In genomic region chr1:205236526-205236925, GRCh38 we compare ENCODE assay signal across 26 cellular contexts. TPM values are rescaled to one million over a fixed set of nuclear protein-coding genes. Genes with fewer than 3 reads are reported as not detected.
A peak's percentile ranks its signal among the peaks of the same experiment; 100 is the strongest.
DNase-seq lines count a peak whose midpoint lies in the region; ATAC-seq and TF ChIP-seq lines count a peak whose summit lies in the region.
"Had no signal": no experiment of that assay in that cellular context is flagged by ENCODE, and none has a peak within 500 bp of the region (broad histone marks: within the 10 kb centered on the region; RNA-seq: fewer than 3 reads in every experiment).

No MANE protein-coding gene starts in this region.

- H3K4me3 Mint-ChIP-seq in activated CD4-positive, alpha-beta T cell treated with anti-CD3 and anti-CD28 coated beads, Interleukin-2, amount 10 ng/mL, durations not matched to agents 7 days and 5 days = no peak overlapping the region
- H3K4me3 Mint-ChIP-seq in activated B cell treated with CpG ODN at 0.5 μM for 24 hours = no peak overlapping the region
- H3K4me3 Mint-ChIP-seq: type B pancreatic cell had no signal

- H3K4me3 ChIP-seq in psoas muscle = no peak overlapping the region
- H3K4me3 ChIP-seq: coronary artery, esophagus squamous epithelium, gastroesophageal sphincter, MG63 had no signal

- ATAC-seq in activated B cell treated with CpG ODN at 0.5 μM for 24 hours (ENCODE audit: low read depth) (no peak), psoas muscle (no peak), HG03442 (IDR thresholded peaks at IDR 0.05; ENCODE audit: unreplicated experiment) (no peak)
- ATAC-seq: gastroesophageal sphincter; natural killer cell treated with Interleukin-12 subunit alpha and Interleukin-12 subunit beta and Interleukin-15 and Interleukin-18, amount 100 ng/mL, for 72 hours; PC-3; sciatic nerve had no signal

- H3K36me3 ChIP-seq in psoas muscle (ENCODE audit: insufficient read depth in 1 of 2, low read depth in 1 of 2) = peaks cover 0 to under 1% of the 10 kb centered on the region in 2 donors
- H3K36me3 ChIP-seq: BE2C, MG63 had no signal

- TF ChIP-seq CTCF in activated B cell treated with CpG ODN at 0.5 μM for 24 hours (IDR thresholded peaks at IDR 0.05) = no peak
- no peak for TF ChIP-seq CTCF in psoas muscle (IDR thresholded peaks at IDR 0.05)

- WGBS in psoas muscle, 3 donors = 82 to 96% (median 83%) methylated on average over 8 of the region's 8 CpGs

- DNase-seq in activated CD4-positive, alpha-beta T cell treated with anti-CD3 and anti-CD28 coated beads, Interleukin-2, amount 10 ng/mL, durations not matched to agents 7 days and 5 days = no peak
- DNase-seq in activated CD4-positive, alpha-beta T cell treated with anti-CD3 and anti-CD28 coated beads for 4 hours = no peak
- DNase-seq in activated B cell treated with CpG ODN at 0.5 μM for 24 hours (peak; percentile 0), psoas muscle (no peak), SHP77 (lab: John Stamatoyannopoulos, UW) (no peak), hepatic stellate cell (ENCODE audit: low spot score) (no peak)
- DNase-seq: activated effector memory CD4-positive, alpha-beta T cell treated with Interleukin-2 at 50 U/mL for 16 hours; BE2C; esophagus squamous epithelium; GDM1; MG63; NCI-H2081; NCI-H226; NCI-H82; PC-3; SHP77 treated with DMSO at 0.1 percent for 48 hours; T-helper 9 cell; WERI-Rb-1 had no signal

- intact Hi-C loops in activated B cell treated with CpG ODN at 0.5 μM for 24 hours (cut with micrococcal nuclease) (no loop called here), psoas muscle (cut with DNase I) (loop anchor here in 1 of 2 donors (2.0 kb wide), 1 partner anchor 14 kb away; no protein-coding TSS in a partner anchor)

- peaks cover 20% of the 10 kb centered on the region for H3K4me1 Mint-ChIP-seq in activated CD4-positive, alpha-beta T cell treated with anti-CD3 and anti-CD28 coated beads, Interleukin-2, amount 10 ng/mL, durations not matched to agents 7 days and 5 days
- peaks cover 20% of the 10 kb centered on the region for H3K4me1 Mint-ChIP-seq in activated B cell treated with CpG ODN at 0.5 μM for 24 hours

- H3K36me3 Mint-ChIP-seq in activated CD4-positive, alpha-beta T cell treated with anti-CD3 and anti-CD28 coated beads, Interleukin-2, amount 10 ng/mL, durations not matched to agents 7 days and 5 days (ENCODE audit: low read depth) = no peaks in the 10 kb centered on the region
- no peaks in the 10 kb centered on the region for H3K36me3 Mint-ChIP-seq in activated B cell treated with CpG ODN at 0.5 μM for 24 hours (ENCODE audit: low read depth)
- H3K36me3 Mint-ChIP-seq: natural killer cell treated with Interleukin-12 subunit alpha and Interleukin-12 subunit beta and Interleukin-15 and Interleukin-18, amount 100 ng/mL, for 72 hours; type B pancreatic cell had no signal

- no peaks in the 10 kb centered on the region for H3K9me3 ChIP-seq in psoas muscle
- H3K9me3 ChIP-seq: BE2C, esophagus squamous epithelium, gastroesophageal sphincter, MG63 had no signal

- POLR2A ChIA-PET in activated CD4-positive, alpha-beta T cell treated with anti-CD3 and anti-CD28 coated beads, Interleukin-2, amount 10 ng/mL, durations not matched to agents 7 days and 5 days (lab: Charles Lee) = no interaction called here
- POLR2A ChIA-PET in activated B cell treated with CpG ODN at 0.5 μM for 24 hours (lab: Charles Lee) = interaction anchor here (1.1 kb wide), 1 partner anchor 9 kb away, joined by 4 read pairs; the partner anchor contains the start of gene TMCC2

- H3K27ac Mint-ChIP-seq in activated CD4-positive, alpha-beta T cell treated with anti-CD3 and anti-CD28 coated beads, Interleukin-2, amount 10 ng/mL, durations not matched to agents 7 days and 5 days = peak overlapping the region; percentile 5
- H3K27ac Mint-ChIP-seq in activated B cell treated with CpG ODN at 0.5 μM for 24 hours = no peak overlapping the region
- H3K27ac Mint-ChIP-seq: type B pancreatic cell had no signal

- CTCF ChIA-PET in activated CD4-positive, alpha-beta T cell treated with anti-CD3 and anti-CD28 coated beads, Interleukin-2, amount 10 ng/mL, durations not matched to agents 7 days and 5 days (lab: Charles Lee) = interaction anchor here (0.9 to 3.8 kb wide), 4 partner anchors 8 to 37 kb away, joined by 3 to 12 read pairs (median 6); partner anchors contain the start of gene TMCC2
- CTCF ChIA-PET in activated B cell treated with CpG ODN at 0.5 μM for 24 hours (lab: Charles Lee) = no interaction called here

- no peaks in the 10 kb centered on the region for H3K27me3 ChIP-seq in psoas muscle (ENCODE audit: insufficient read depth in 3 of 3, low read length in 2 of 3)
- H3K27me3 ChIP-seq: BE2C, esophagus squamous epithelium, gastroesophageal sphincter, MG63 had no signal

- H3K4me1 ChIP-seq in psoas muscle = peaks cover 91% of the 10 kb centered on the region
- H3K4me1 ChIP-seq: BE2C, parathyroid adenoma had no signal

- no peaks in the 10 kb centered on the region for H3K9me3 Mint-ChIP-seq in activated CD4-positive, alpha-beta T cell treated with anti-CD3 and anti-CD28 coated beads, Interleukin-2, amount 10 ng/mL, durations not matched to agents 7 days and 5 days
- no peaks in the 10 kb centered on the region for H3K9me3 Mint-ChIP-seq in activated B cell treated with CpG ODN at 0.5 μM for 24 hours
- H3K9me3 Mint-ChIP-seq: natural killer cell treated with Interleukin-12 subunit alpha and Interleukin-12 subunit beta and Interleukin-15 and Interleukin-18, amount 100 ng/mL, for 72 hours; type B pancreatic cell had no signal

- H3K27ac ChIP-seq in cingulate gyrus (ENCODE audit: low read depth, low read length) (peak overlapping the region; percentile 67), psoas muscle (peak overlapping the region; percentile 79)
- H3K27ac ChIP-seq: esophagus squamous epithelium, gastroesophageal sphincter, parathyroid adenoma, WERI-Rb-1 had no signal

- no peaks in the 10 kb centered on the region for H3K27me3 Mint-ChIP-seq in activated CD4-positive, alpha-beta T cell treated with anti-CD3 and anti-CD28 coated beads, Interleukin-2, amount 10 ng/mL, durations not matched to agents 7 days and 5 days
- H3K27me3 Mint-ChIP-seq in activated B cell treated with CpG ODN at 0.5 μM for 24 hours = peaks cover 4% of the 10 kb centered on the region

RNA-seq across cellular contexts. Expression of gene TMCC2, which starts 8.8 kb away (rescaled TPM):
- under 1 TPM; 0.52 to 0.64 TPM for total RNA-seq in activated CD4-positive, alpha-beta T cell treated with anti-CD3 and anti-CD28 coated beads, Interleukin-2, amount 10 ng/mL, durations not matched to agents 7 days and 5 days
- total RNA-seq in activated B cell treated with CpG ODN at 0.5 μM for 24 hours (1.2 and 1.4 TPM in 2 replicates), psoas muscle (10 to 100 TPM in 1 of 4 donors, 1 to 10 TPM in 3; 3.4 to 21.4 (median 6.9) TPM)
- 10 to 100 TPM in 1 of 3 donors, 1 to 10 TPM in 1, under 1 TPM in 1; 0.66 to 17.5 (median 4.3) TPM for polyA plus RNA-seq in psoas muscle

RNA-seq across cellular contexts. Expression of gene DSTYK, which starts 25.0 kb away (rescaled TPM):
- total RNA-seq in activated CD4-positive, alpha-beta T cell treated with anti-CD3 and anti-CD28 coated beads, Interleukin-2, amount 10 ng/mL, durations not matched to agents 7 days and 5 days = 1 to 10 TPM; 8.8 to 8.9 TPM
- total RNA-seq in activated B cell treated with CpG ODN at 0.5 μM for 24 hours (7.3 and 9.6 TPM in 2 replicates), psoas muscle (10 to 100 TPM in 3 of 4 donors, 1 to 10 TPM in 1; 10.0 to 22.6 (median 13.9) TPM)
- polyA plus RNA-seq in psoas muscle = 10 to 100 TPM in 1 of 3 donors, 1 to 10 TPM in 2; 2.3 to 19.3 (median 5.2) TPM
